In the genomic region with DNA sequence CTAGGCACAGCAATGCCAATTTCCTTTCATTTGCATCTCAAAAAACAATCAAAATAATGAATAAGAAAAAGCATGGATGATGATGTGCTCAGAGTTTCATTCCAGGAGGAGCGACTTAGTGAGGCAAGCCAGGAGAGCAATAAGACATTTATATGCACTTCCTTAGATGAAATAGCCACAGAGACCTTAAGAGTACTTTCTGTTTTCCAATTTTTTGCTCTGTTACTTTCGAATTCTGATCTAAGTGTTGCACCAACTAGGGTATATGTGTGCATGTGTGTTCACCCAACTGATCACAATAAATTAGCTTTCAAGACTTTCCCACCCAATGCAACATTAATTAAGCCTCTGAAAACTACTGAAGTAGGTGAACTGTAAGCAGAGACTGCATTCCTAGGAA, we compare ENCODE assay signal across 9 cellular contexts. TPM values are rescaled to one million over a fixed set of nuclear protein-coding genes. Genes with fewer than 3 reads are reported as not detected.
A peak's percentile ranks its signal among the peaks of the same experiment; 100 is the strongest.
DNase-seq lines count a peak whose midpoint lies in the region; ATAC-seq, FAIRE-seq and TF ChIP-seq lines count a peak whose summit lies in the region.
"Had no signal": no experiment of that assay in that cellular context is flagged by ENCODE, and none has a peak within 500 bp of the region (broad histone marks: within the 10 kb centered on the region; RNA-seq: fewer than 3 reads in every experiment).

No MANE protein-coding gene starts in this region.

- peaks cover 22% of the 10 kb centered on the region for H3K36me3 ChIP-seq in PC-9 (ENCODE audit: low read depth)

- H3K36me3 Mint-ChIP-seq in CD14-positive monocyte (no peaks in the 10 kb centered on the region), neural crest cell (ENCODE audit: low read depth) (peaks cover 4% of the 10 kb centered on the region)

- H3K4me1 Mint-ChIP-seq in CD14-positive monocyte (peaks cover 12% of the 10 kb centered on the region), neural crest cell (peaks cover 12% of the 10 kb centered on the region)

- peaks cover 27% of the 10 kb centered on the region for H3K4me1 ChIP-seq in PC-9 (replicated peaks; ENCODE audit: insufficient read depth)

- intact Hi-C loops in CD14-positive monocyte (cut with micrococcal nuclease) (no loop called here), PC-9 (cut with micrococcal nuclease; ENCODE audit: unreplicated experiment) (loop anchor here (1.0 to 10.0 kb wide), 3 partner anchors 53 to 156 kb away; no protein-coding TSS in a partner anchor)

- no peaks in the 10 kb centered on the region for H3K9me2 ChIP-seq in PC-9 (ENCODE audit: insufficient read depth)

- POLR2A ChIA-PET in PC-9 (lab: Charles Lee; ENCODE audit: unreplicated experiment), result no interaction called here

- H3K4me3 Mint-ChIP-seq in CD14-positive monocyte (peak overlapping the region; percentile 70 to 90), neural crest cell (peak overlapping the region; percentile 87)

- H3K4me3 ChIP-seq in PC-9, result peak overlapping the region; percentile 95
- H3K4me3 ChIP-seq in epithelial cell of esophagus (ENCODE audit: low read length), result peak overlapping the region; percentile 85

- peak overlapping the region; percentile 92 for H3K4me2 ChIP-seq in PC-9

- peaks cover 53% of the 10 kb centered on the region for H3K79me2 ChIP-seq in PC-9 (ENCODE audit: low read depth)

- H3F3A ChIP-seq in PC-9 (ENCODE audit: insufficient read depth, low read depth), result peaks cover 29% of the 10 kb centered on the region

- DNase-seq in CD14-positive monocyte (ENCODE audit: low spot score) (no peak), PC-9 (no peak), epithelial cell of esophagus (ENCODE audit: low read depth) (no peak), neural crest cell (ENCODE audit: low read depth, low spot score) (no peak), GM19239 (ENCODE audit: insufficient read length, low spot score) (no peak), activated gamma-delta T cell (lab: John Stamatoyannopoulos, UW) (no peak), RPMI8226 (no peak)
- DNase-seq: NCI-H2029 treated with DMSO at 0.1 percent for 48 hours had no signal

- CTCF ChIA-PET in PC-9 (lab: Charles Lee), result no interaction called here

- H3K27ac ChIP-seq in PC-9, result peak overlapping the region; percentile 90

- FAIRE-seq in GM19239 (lab: Jason Lieb, UNC), result no peak

- H3K9me3 Mint-ChIP-seq in CD14-positive monocyte (peaks cover 2 to 7% (median 4%) of the 10 kb centered on the region in 7 donors), neural crest cell (peaks cover 8% of the 10 kb centered on the region)

- H3K9me3 ChIP-seq in PC-9 (ENCODE audit: insufficient read depth, low read depth), result peaks cover 13% of the 10 kb centered on the region; the same call in 1 of the 2 replicates

- no peaks in the 10 kb centered on the region for H4K20me1 ChIP-seq in PC-9 (ENCODE audit: insufficient read depth)

- H3K27ac Mint-ChIP-seq in CD14-positive monocyte (no peak overlapping the region), neural crest cell (ENCODE audit: unreplicated experiment) (no peak overlapping the region)

- peaks cover 11 to 20% (median 11%) of the 10 kb centered on the region in 3 donors for H3K27me3 Mint-ChIP-seq in CD14-positive monocyte (ENCODE audit: low read depth in 3 of 3)
- H3K27me3 Mint-ChIP-seq in neural crest cell (ENCODE audit: low read depth), result peaks cover 16% of the 10 kb centered on the region

- no peak for ATAC-seq in GM19351 (IDR thresholded peaks at IDR 0.05; ENCODE audit: unreplicated experiment)

- peak overlapping the region; percentile 78; the same call in 1 of the 2 replicates for H2AFZ ChIP-seq in PC-9

- TF ChIP-seq CTCF in CD14-positive monocyte (IDR thresholded peaks at IDR 0.05) (no peak), PC-9 (conservative IDR thresholded peaks at IDR 0.05) (no peak), epithelial cell of esophagus (IDR thresholded peaks at IDR 0.05; ENCODE audit: insufficient read depth, low read depth, low read length, missing control alignments) (no peak), neural crest cell (conservative IDR thresholded peaks at IDR 0.05) (no peak)

- H3K27me3 ChIP-seq in PC-9 (ENCODE audit: insufficient read depth, low read depth), result no peaks in the 10 kb centered on the region

- no TSS peak for BruUV-seq in PC-9 (replicated peaks; lab: Mats Ljungman, UMichigan)

RNA-seq across cellular contexts. Expression of a gene that starts 0.7 kb away (rescaled TPM):
- polyA plus RNA-seq in CD14-positive monocyte, result under 1 TPM; 0.11 to 0.13 TPM
- total RNA-seq in PC-9 (2021) (9.9 and 12.7 TPM in 2 replicates), neural crest cell (0.25 and 0.44 TPM in 2 replicates)
